In the genomic region with DNA sequence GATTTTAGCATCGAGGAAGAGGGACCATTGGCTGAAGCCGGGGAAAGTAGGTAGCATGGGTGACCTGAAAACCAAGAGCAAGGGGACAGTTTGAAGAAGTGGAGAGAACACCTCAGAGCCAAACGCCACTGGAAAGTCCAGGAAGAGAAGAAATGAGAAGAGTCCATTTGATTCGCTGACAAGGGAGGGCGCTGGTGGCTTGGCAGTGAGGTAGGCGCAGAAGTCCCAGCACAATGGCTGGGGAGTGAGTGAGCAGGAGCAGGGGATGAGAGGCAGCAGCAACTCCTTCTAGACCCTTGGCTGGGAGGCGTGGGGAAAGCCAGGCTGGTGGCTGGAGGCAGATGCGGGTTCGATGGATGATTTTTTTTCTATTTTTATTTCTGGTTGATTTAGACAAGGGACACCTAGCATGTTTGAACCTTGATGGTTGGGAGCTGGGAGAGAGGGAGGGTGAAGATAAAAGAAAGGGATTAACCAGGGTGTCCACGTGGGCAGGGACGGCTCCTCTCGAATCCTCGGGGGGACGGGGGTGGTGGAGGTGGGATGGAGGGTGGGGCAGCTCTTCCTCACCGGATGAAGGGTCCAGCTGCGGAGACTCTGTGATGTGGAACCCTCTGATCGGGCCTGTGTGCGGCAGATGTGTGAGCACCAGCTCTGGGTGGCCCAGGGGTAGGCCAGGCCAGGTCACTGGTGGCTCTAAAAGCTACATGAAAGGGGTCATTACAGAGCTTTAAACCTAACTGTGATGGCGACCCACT, we compare ENCODE assay signal across 1 cellular context.
TF ChIP-seq lines count a peak whose summit lies in the region.

No MANE protein-coding gene starts in this region.

TF ChIP-seq in HCT116, 20 proteins besides CTCF, POLR2A, EP300 and RAD21 (continued from another document):
- TF ChIP-seq, protein P1, sequence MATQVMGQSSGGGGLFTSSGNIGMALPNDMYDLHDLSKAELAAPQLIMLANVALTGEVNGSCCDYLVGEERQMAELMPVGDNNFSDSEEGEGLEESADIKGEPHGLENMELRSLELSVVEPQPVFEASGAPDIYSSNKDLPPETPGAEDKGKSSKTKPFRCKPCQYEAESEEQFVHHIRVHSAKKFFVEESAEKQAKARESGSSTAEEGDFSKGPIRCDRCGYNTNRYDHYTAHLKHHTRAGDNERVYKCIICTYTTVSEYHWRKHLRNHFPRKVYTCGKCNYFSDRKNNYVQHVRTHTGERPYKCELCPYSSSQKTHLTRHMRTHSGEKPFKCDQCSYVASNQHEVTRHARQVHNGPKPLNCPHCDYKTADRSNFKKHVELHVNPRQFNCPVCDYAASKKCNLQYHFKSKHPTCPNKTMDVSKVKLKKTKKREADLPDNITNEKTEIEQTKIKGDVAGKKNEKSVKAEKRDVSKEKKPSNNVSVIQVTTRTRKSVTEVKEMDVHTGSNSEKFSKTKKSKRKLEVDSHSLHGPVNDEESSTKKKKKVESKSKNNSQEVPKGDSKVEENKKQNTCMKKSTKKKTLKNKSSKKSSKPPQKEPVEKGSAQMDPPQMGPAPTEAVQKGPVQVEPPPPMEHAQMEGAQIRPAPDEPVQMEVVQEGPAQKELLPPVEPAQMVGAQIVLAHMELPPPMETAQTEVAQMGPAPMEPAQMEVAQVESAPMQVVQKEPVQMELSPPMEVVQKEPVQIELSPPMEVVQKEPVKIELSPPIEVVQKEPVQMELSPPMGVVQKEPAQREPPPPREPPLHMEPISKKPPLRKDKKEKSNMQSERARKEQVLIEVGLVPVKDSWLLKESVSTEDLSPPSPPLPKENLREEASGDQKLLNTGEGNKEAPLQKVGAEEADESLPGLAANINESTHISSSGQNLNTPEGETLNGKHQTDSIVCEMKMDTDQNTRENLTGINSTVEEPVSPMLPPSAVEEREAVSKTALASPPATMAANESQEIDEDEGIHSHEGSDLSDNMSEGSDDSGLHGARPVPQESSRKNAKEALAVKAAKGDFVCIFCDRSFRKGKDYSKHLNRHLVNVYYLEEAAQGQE (IDR thresholded peaks at IDR 0.05; ENCODE audit: low read depth), result no peak
- TF ChIP-seq ELF1 (IDR thresholded peaks at IDR 0.05; ENCODE audit: borderline replicate concordance, low read depth) (no peak), TCF7L2 (IDR thresholded peaks at IDR 0.05; ENCODE audit: borderline replicate concordance, extremely low read depth, insufficient read depth, insufficient read length) (no peak), JUND (IDR thresholded peaks at IDR 0.05) (no peak), ZFX (IDR thresholded peaks at IDR 0.05) (no peak), SIN3A (IDR thresholded peaks at IDR 0.05; ENCODE audit: low read depth) (no peak)
- TF ChIP-seq, protein P2, sequence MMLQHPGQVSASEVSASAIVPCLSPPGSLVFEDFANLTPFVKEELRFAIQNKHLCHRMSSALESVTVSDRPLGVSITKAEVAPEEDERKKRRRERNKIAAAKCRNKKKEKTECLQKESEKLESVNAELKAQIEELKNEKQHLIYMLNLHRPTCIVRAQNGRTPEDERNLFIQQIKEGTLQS (IDR thresholded peaks at IDR 0.05), result no peak
